Comparison of ENCODE assay signal across 2 cellular contexts in genomic region chr3:58529516-58530353, GRCh38.
TF ChIP-seq lines count a peak whose summit lies in the region.

No MANE protein-coding gene starts in this region.

TF ChIP-seq in GM23338, 12 proteins besides CTCF, POLR2A, EP300 and RAD21 (continued from another document):
- TF ChIP-seq POLR2AphosphoS5 (IDR thresholded peaks at IDR 0.05; ENCODE audit: low read depth), result no peak
- TF ChIP-seq ZNF114 (CRISPR knock-in tag; IDR thresholded peaks at IDR 0.05), result no peak
- no peak for TF ChIP-seq ZNF331 (CRISPR knock-in tag; IDR thresholded peaks at IDR 0.05; ENCODE audit: low read depth)
- TF ChIP-seq EZH2phosphoT487 (IDR thresholded peaks at IDR 0.05; ENCODE audit: unreplicated experiment), result no peak
- no peak for TF ChIP-seq ZNF462 (CRISPR knock-in tag; IDR thresholded peaks at IDR 0.05)
- no peak for TF ChIP-seq CREB1 (CRISPR knock-in tag; IDR thresholded peaks at IDR 0.05; ENCODE audit: low read depth)
- no peak for TF ChIP-seq NANOG (IDR thresholded peaks at IDR 0.05; ENCODE audit: borderline replicate concordance)
- TF ChIP-seq REST (IDR thresholded peaks at IDR 0.05; ENCODE audit: unreplicated experiment), result no peak
- no peak for TF ChIP-seq EZH2 (IDR thresholded peaks at IDR 0.05; ENCODE audit: low read depth, unreplicated experiment)

TF ChIP-seq in SK-N-SH, 30 proteins besides CTCF, POLR2A, EP300 and RAD21 (continued from another document):
- TF ChIP-seq REST (IDR thresholded peaks at IDR 0.05; ENCODE audit: low read depth, low read length) (no peak), MXI1 (IDR thresholded peaks at IDR 0.05; ENCODE audit: low read depth, low read length) (no peak), SIN3A (IDR thresholded peaks at IDR 0.05; ENCODE audit: borderline replicate concordance, low read depth, low read length) (no peak), ELF1 (IDR thresholded peaks at IDR 0.05) (no peak), MEF2A (IDR thresholded peaks at IDR 0.05; ENCODE audit: borderline replicate concordance, low read depth) (no peak), PBX3 (IDR thresholded peaks at IDR 0.05) (no peak), TCF12 (IDR thresholded peaks at IDR 0.05) (no peak), USF1 (IDR thresholded peaks at IDR 0.05; ENCODE audit: borderline replicate concordance, low read depth) (no peak), FOXM1 (IDR thresholded peaks at IDR 0.05; ENCODE audit: low read depth) (no peak), POLR2AphosphoS5 (IDR thresholded peaks at IDR 0.05; ENCODE audit: low read depth, low read length) (no peak), GATA2 (CRISPR knock-in tag; IDR thresholded peaks at IDR 0.05) (no peak), TEAD4 (IDR thresholded peaks at IDR 0.05; ENCODE audit: borderline replicate concordance, insufficient read depth) (no peak), NRF1 (IDR thresholded peaks at IDR 0.05; ENCODE audit: low read depth, low read length) (no peak)
